1 cellular context compared by ENCODE assay signal in the genomic region with DNA sequence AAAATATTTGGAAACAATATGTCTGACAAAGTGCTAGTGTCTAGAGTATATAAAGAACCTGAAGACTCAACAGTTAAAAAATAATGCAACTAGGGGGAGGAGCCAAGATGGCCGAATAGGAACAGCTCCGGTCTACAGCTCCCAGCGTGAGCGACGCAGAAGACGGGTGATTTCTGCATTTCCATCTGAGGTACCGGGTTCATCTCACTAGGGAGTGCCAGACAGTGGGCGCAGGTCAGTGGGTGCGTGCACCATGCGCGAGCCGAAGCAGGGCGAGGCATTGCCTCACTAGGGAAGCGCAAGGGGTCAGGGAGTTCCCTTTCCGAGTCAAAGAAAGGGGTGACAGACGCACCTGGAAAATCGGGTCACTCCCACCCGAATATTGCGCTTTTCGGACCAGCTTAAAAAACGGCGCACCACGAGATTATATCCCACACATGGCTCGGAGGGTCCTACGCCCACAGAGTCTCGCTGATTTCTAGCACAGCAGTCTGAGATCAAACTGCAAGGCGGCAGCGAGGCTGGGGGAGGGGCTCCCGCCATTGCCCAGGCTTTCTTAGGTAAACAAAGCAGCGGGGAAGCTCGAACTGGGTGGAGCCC.
TF ChIP-seq lines count a peak whose summit lies in the region.

No MANE protein-coding gene starts in this region.

TF ChIP-seq in HEK293, 187 proteins besides CTCF, POLR2A, EP300 and RAD21:
- TF ChIP-seq YY1 (tag by site-specific recombination; IDR thresholded peaks at IDR 0.05): peak; percentile 43; the same call in 1 of the 2 replicates
- 0 out of 2 replicates have a peak, but pooled peaks have one; percentile 21 for TF ChIP-seq ZFP69B (tag by site-specific recombination; IDR thresholded peaks at IDR 0.05)
- peak; percentile 14 for TF ChIP-seq SETDB1 (IDR thresholded peaks at IDR 0.05; ENCODE audit: insufficient read length, low read length)
